Comparison of ENCODE assay signal across 17 cellular contexts in genomic region chr5:55546991-55547390, GRCh38. TPM values are rescaled to one million over a fixed set of nuclear protein-coding genes. Genes with fewer than 3 reads are reported as not detected.
A peak's percentile ranks its signal among the peaks of the same experiment; 100 is the strongest.
DNase-seq lines count a peak whose midpoint lies in the region; ATAC-seq, FAIRE-seq and TF ChIP-seq lines count a peak whose summit lies in the region.
"Had no signal": no experiment of that assay in that cellular context is flagged by ENCODE, and none has a peak within 500 bp of the region (broad histone marks: within the 10 kb centered on the region; RNA-seq: fewer than 3 reads in every experiment).

No MANE protein-coding gene starts in this region.

- intact Hi-C loops in GM12878 (cut with micrococcal nuclease; ENCODE audit: unreplicated experiment), result no loop called here
- intact Hi-C loops in transverse colon (cut with DNase I; ENCODE audit: low total_unique reads), result no loop called here

- no peak for FAIRE-seq in GM12878 (lab: Jason Lieb, UNC)
- FAIRE-seq: astrocyte had no signal

- H3K9me3 ChIP-seq in MM.1S (replicated peaks; ENCODE audit: insufficient read depth, low read length), result no peaks in the 10 kb centered on the region
- no peaks in the 10 kb centered on the region for H3K9me3 ChIP-seq in GM12878 (replicated peaks; ENCODE audit: control insufficient read depth, insufficient read depth, low read length)
- H3K9me3 ChIP-seq in transverse colon, result no peaks in the 10 kb centered on the region
- no peaks in the 10 kb centered on the region for H3K9me3 ChIP-seq in CD8-positive, alpha-beta memory T cell (ENCODE audit: low read length)
- no peaks in the 10 kb centered on the region for H3K9me3 ChIP-seq in SJCRH30 (replicated peaks)

- H3K36me3 Mint-ChIP-seq in CD8-positive, alpha-beta memory T cell, result no peaks in the 10 kb centered on the region

- no peak overlapping the region for H3K4me2 ChIP-seq in MM.1S (ENCODE audit: low read depth, low read length)
- no peak overlapping the region for H3K4me2 ChIP-seq in GM12878 (ENCODE audit: control insufficient read depth, insufficient read depth)

- peak; percentile 73 for ATAC-seq in GM12878
- ATAC-seq: Right ventricle myocardium inferior had no signal

- H3K4me3 Mint-ChIP-seq in CD8-positive, alpha-beta memory T cell, result no peak overlapping the region

- H3K79me2 ChIP-seq in MM.1S (ENCODE audit: low read length) (no peaks in the 10 kb centered on the region), GM12878 (ENCODE audit: control insufficient read depth, insufficient read depth, low read length) (no peaks in the 10 kb centered on the region)

- peaks cover 19 to 40% of the 10 kb centered on the region in 2 donors for H3K27me3 Mint-ChIP-seq in CD8-positive, alpha-beta memory T cell

- H3K9ac ChIP-seq in MM.1S (ENCODE audit: low read length) (no peak overlapping the region), GM12878 (ENCODE audit: control insufficient read depth, insufficient read depth, low read length) (no peak overlapping the region)

- H3K27ac ChIP-seq in MM.1S (ENCODE audit: low read length), result no peak overlapping the region
- H3K27ac ChIP-seq in GM12878 (ENCODE audit: control insufficient read depth, insufficient read depth), result no peak overlapping the region
- no peak overlapping the region for H3K27ac ChIP-seq in transverse colon
- no peak overlapping the region for H3K27ac ChIP-seq in CD8-positive, alpha-beta memory T cell (ENCODE audit: low read depth, low read length)
- H3K27ac ChIP-seq in SJCRH30, result no peak overlapping the region
- H3K27ac ChIP-seq: C4-2B had no signal

- TF ChIP-seq EP300 in GM12878 (IDR thresholded peaks at IDR 0.05; ENCODE audit: borderline replicate concordance in 1 of 2, control insufficient read depth in 1 of 2, low read depth in 2 of 2, low read length in 2 of 2), result no peak
- no peak for TF ChIP-seq EP300 in transverse colon (IDR thresholded peaks at IDR 0.05; ENCODE audit: low read depth)

- H3K9me2 ChIP-seq in MM.1S (replicated peaks; ENCODE audit: insufficient read depth, low read length), result no peaks in the 10 kb centered on the region

- in situ Hi-C loops in GM12878 (cut with MboI) (no loop called here), transverse colon (cut with MboI; ENCODE audit: low pct_ligation_motif_present in 1 of 4, low pct_unique_long_range_greater_than_20kb in 1 of 4, low sequenced_read_pairs in 3 of 4) (no loop called here)

- H3K27ac Mint-ChIP-seq in CD8-positive, alpha-beta memory T cell, result no peak overlapping the region

- POLR2A ChIA-PET in GM12878 (lab: Charles Lee), result no interaction called here
- POLR2A ChIA-PET in CD8-positive, alpha-beta memory T cell (lab: Charles Lee), result no interaction called here

- H3K4me3 ChIP-seq in MM.1S (ENCODE audit: low read length) (no peak overlapping the region), GM12878 (no peak overlapping the region), transverse colon (no peak overlapping the region), SJCRH30 (no peak overlapping the region)
- H3K4me3 ChIP-seq in CD8-positive, alpha-beta memory T cell (ENCODE audit: low read length), result no peak overlapping the region

- RAD21 ChIA-PET in GM12878 (lab: Charles Lee; ENCODE audit: unreplicated experiment), result no interaction called here

- BruUV-seq in GM12878 (replicated peaks; lab: Mats Ljungman, UMichigan), result no TSS peak

- no peaks in the 10 kb centered on the region for H3K4me1 ChIP-seq in MM.1S (ENCODE audit: low read length)
- no peaks in the 10 kb centered on the region for H3K4me1 ChIP-seq in GM12878 (ENCODE audit: control insufficient read depth, insufficient read depth, low read length)
- peaks cover 0 to 4% (median 0%) of the 10 kb centered on the region in 4 donors for H3K4me1 ChIP-seq in transverse colon
- H3K4me1 ChIP-seq in CD8-positive, alpha-beta memory T cell (ENCODE audit: insufficient read depth, low read length), result no peaks in the 10 kb centered on the region
- no peaks in the 10 kb centered on the region for H3K4me1 ChIP-seq in SJCRH30

- H3K4me1 Mint-ChIP-seq in CD8-positive, alpha-beta memory T cell, result no peaks in the 10 kb centered on the region

- WGBS in GM12878 (ENCODE audit: insufficient coverage, insufficient replicate concordance, low lambda C conversion rate, missing lambda C conversion rate), result 0% methylated on average over 2 of the region's 2 CpGs
- 37% methylated on average over 2 of the region's 2 CpGs; no CpG with 5 or more reads in 1 of the 2 donors for whole genome bisulfite sequencing in transverse colon (ENCODE audit: low coverage in 1 of 2), 2 donors

- no peak for TF ChIP-seq RAD21 in GM12878 (IDR thresholded peaks at IDR 0.05; ENCODE audit: insufficient read depth, low read depth, low read length)

- H4K20me1 ChIP-seq in MM.1S (ENCODE audit: insufficient read depth, low read length) (no peaks in the 10 kb centered on the region), GM12878 (ENCODE audit: control insufficient read depth, insufficient read depth) (no peaks in the 10 kb centered on the region)

- CTCF ChIA-PET in GM12878 (lab: Yijun Ruan, JAX), result interaction anchor here (0.9 to 1.3 kb wide), 2 partner anchors 37 to 145 kb away, joined by 3 to 5 read pairs; no protein-coding TSS in a partner anchor
- CTCF ChIA-PET in CD8-positive, alpha-beta memory T cell (lab: Charles Lee), result interaction anchor here (0.6 kb wide), 1 partner anchor 66 kb away, joined by 3 read pairs; no protein-coding TSS in a partner anchor

- peak; percentile 17 for DNase-seq in DMS53 (lab: John Stamatoyannopoulos, UW)
- DNase-seq in DMS53 treated with DMSO at 0.1 percent for 48 hours (lab: John Stamatoyannopoulos, UW; ENCODE audit: unreplicated experiment), result no peak
- peak; percentile 11 for DNase-seq in MM.1S
- DNase-seq in GM12878 (ENCODE audit: low read depth, low spot score), result no peak
- peak; percentile 29 for DNase-seq in transverse colon
- no peak for DNase-seq in CD8-positive, alpha-beta memory T cell
- no peak for DNase-seq in SJCRH30
- DNase-seq in activated CD4-positive, alpha-beta T cell treated with anti-CD3 and anti-CD28 coated beads, Interleukin-2, amount 50 U/mL, for 48 hours, result no peak
- DNase-seq: 8988T; activated CD8-positive, alpha-beta memory T cell treated with anti-CD3 and anti-CD28 coated beads, Interleukin-2, amount 50 U/mL, for 4 hours; activated naive CD4-positive, alpha-beta T cell; DND-41; stimulated activated CD4-positive, alpha-beta T cell treated with anti-CD3 and anti-CD28 coated beads, Interleukin-4, amount 100 ng/mL, for 1 hour; T-helper 2 cell had no signal

- TF ChIP-seq CTCF in MM.1S (IDR thresholded peaks at IDR 0.05; ENCODE audit: low read length) (no peak), GM12878 (IDR thresholded peaks at IDR 0.05 in 2 of 3, conservative IDR thresholded peaks at IDR 0.05 in 1 of 3; ENCODE audit: control insufficient read depth in 2 of 3, extremely low read depth in 1 of 3, insufficient read depth in 1 of 3, low read depth in 3 of 3, low read length in 3 of 3) (peak in 2 of 3 experiments; percentile 3 to 9; a peak in 2 of 6 replicates), transverse colon (IDR thresholded peaks at IDR 0.05) (peak in 2 of 5 experiments; percentile 27 to 30)

- H3F3A ChIP-seq in MM.1S (ENCODE audit: insufficient read depth, low read length), result no peaks in the 10 kb centered on the region

- no peaks in the 10 kb centered on the region for H3K9me3 Mint-ChIP-seq in CD8-positive, alpha-beta memory T cell

- TF ChIP-seq POLR2A in GM12878 (IDR thresholded peaks at IDR 0.05; ENCODE audit: low read depth, low read length) (no peak), transverse colon (IDR thresholded peaks at IDR 0.05) (no peak)

- H3K36me3 ChIP-seq in MM.1S (replicated peaks; ENCODE audit: insufficient read depth, low read length) (no peaks in the 10 kb centered on the region), GM12878 (ENCODE audit: control insufficient read depth in 2 of 2, insufficient read depth in 2 of 2, low read length in 1 of 2) (no peaks in the 10 kb centered on the region), transverse colon (no peaks in the 10 kb centered on the region), SJCRH30 (no peaks in the 10 kb centered on the region)
- no peaks in the 10 kb centered on the region for H3K36me3 ChIP-seq in CD8-positive, alpha-beta memory T cell (ENCODE audit: insufficient read depth, low read length)

- H2AFZ ChIP-seq in MM.1S (ENCODE audit: low read length), result no peak overlapping the region
- H2AFZ ChIP-seq in GM12878 (ENCODE audit: control insufficient read depth, low read depth, low read length), result no peak overlapping the region

- H3K27me3 ChIP-seq in MM.1S (replicated peaks; ENCODE audit: insufficient read depth, low read length) (no peaks in the 10 kb centered on the region), GM12878 (replicated peaks in 1 of 2; ENCODE audit: control insufficient read depth in 2 of 2, insufficient read depth in 2 of 2, low read length in 1 of 2) (no peaks in the 10 kb centered on the region), transverse colon (no peaks in the 10 kb centered on the region), SJCRH30 (no peaks in the 10 kb centered on the region)
- H3K27me3 ChIP-seq in CD8-positive, alpha-beta memory T cell (ENCODE audit: insufficient read depth, low read length, poor library complexity, severe bottlenecking), result no peaks in the 10 kb centered on the region

- SMC1A ChIA-PET in GM12878 (lab: Charles Lee; ENCODE audit: uncharacterized antibody, unreplicated experiment), result interaction anchor here (1.2 kb wide), 1 partner anchor 9 kb away, joined by 6 read pairs; no protein-coding TSS in a partner anchor

RNA-seq across cellular contexts. Expression of gene PLPP1, which starts 12.2 kb away (rescaled TPM):
- total RNA-seq in GM12878 (2013; cell fraction: nucleolus; rRNA removed), result 10.2 and 16.0 TPM in 2 replicates
- 11.2 and 11.3 TPM in 2 replicates for total RNA-seq in GM12878 (2014; rRNA removed)
- total RNA-seq in GM12878 (2014; rRNA removed; fragmentation: Illumina TruSeq; extraction: Trizol), result 6.2 and 7.7 TPM in 2 replicates
- total RNA-seq in GM12878 (2021), result 9.1 and 10.2 TPM in 2 replicates
- 1.9 TPM for polyA plus RNA-seq in GM12878 (2011; ENCODE audit: low read depth)
- polyA plus RNA-seq in GM12878 (2011; rRNA removed), result 6.0 and 6.5 TPM in 2 replicates
- 5.2 and 5.8 TPM in 2 replicates for polyA plus RNA-seq in GM12878 (2011; cell fraction: cytosol; rRNA removed)
- polyA plus RNA-seq in GM12878 (2011; cell fraction: nucleus; rRNA removed), result 3.5 and 3.6 TPM in 2 replicates
- 3.1 and 4.2 TPM in 2 replicates for polyA plus RNA-seq in GM12878 (2012)
- 9.7 and 10.6 TPM in 2 replicates for polyA plus RNA-seq in GM12878 (2014; fragmentation: Illumina TruSeq; extraction: Trizol)
- polyA plus RNA-seq in GM12878 (2014; fragmentation: Nextera tagmentation; extraction: Ambion mirVana), result 1 to 10 TPM; 3.0 TPM
- polyA plus RNA-seq in GM12878 (2014; rRNA removed), result 7.7 and 9.8 TPM in 2 replicates
- polyA plus RNA-seq in GM12878 (2016; fragmentation: Nextera tagmentation; extraction: Ambion mirVana), result 1 to 10 TPM; 7.5 to 8.6 TPM
- 6.6 and 7.5 TPM in 2 replicates for polyA minus RNA-seq in GM12878 (2011; rRNA and poly(A)+ RNA removed)
- 1.7 and 1.8 TPM in 2 replicates for polyA minus RNA-seq in GM12878 (2011; cell fraction: cytosol; rRNA and poly(A)+ RNA removed)
- polyA minus RNA-seq in GM12878 (2011; cell fraction: nucleus; rRNA and poly(A)+ RNA removed), result 5.0 and 7.0 TPM in 2 replicates
- 100 to 1,000 TPM; 222 to 335 (median 288) TPM for total RNA-seq in transverse colon
- total RNA-seq in CD8-positive, alpha-beta memory T cell, result 10 to 100 TPM; 14.7 to 15.5 TPM
- 6.7 TPM for polyA plus RNA-seq in CD8-positive, alpha-beta memory T cell
- 31.3 and 35.1 TPM in 2 replicates for total RNA-seq in SJCRH30 (2014; rRNA removed; shearing (Covaris generic))

Comparison
In these comparisons a context has a peak if more than half of its experiments do, and no peak if none do; other contexts are left out.
1. DNase-seq: peak in DMS53 (single experiment), MM.1S (single experiment) and transverse colon (single experiment); none in DMS53 treated with DMSO at 0.1 percent for 48 hours (single experiment), GM12878 (single experiment), CD8-positive, alpha-beta memory T cell (0 of 5), SJCRH30 (0 of 2) and activated CD4-positive, alpha-beta T cell treated with anti-CD3 and anti-CD28 coated beads, Interleukin-2, amount 50 U/mL, for 48 hours (0 of 2).